In the genomic region with DNA sequence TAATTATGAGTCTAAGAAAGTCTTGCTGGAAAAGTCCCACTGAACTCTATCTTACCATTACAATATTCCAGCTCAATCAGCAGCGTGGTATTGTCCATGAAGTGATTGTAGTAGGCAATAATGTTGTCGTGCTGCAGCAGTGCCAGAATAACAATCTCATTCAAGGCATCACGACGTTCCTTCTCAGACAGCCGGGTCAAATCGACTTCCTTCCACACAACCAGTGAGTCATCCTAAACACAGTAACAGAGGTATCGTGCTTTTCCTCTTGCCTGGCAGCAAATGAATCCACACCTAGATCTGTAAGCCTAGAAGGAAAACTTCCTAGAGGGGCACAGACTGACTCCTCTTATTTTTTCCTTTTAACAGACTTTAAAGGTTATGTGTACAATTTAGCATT, we compare ENCODE assay signal across 8 cellular contexts. TPM values are rescaled to one million over a fixed set of nuclear protein-coding genes. Genes with fewer than 3 reads are reported as not detected.
DNase-seq lines count a peak whose midpoint lies in the region; ATAC-seq and TF ChIP-seq lines count a peak whose summit lies in the region.

No MANE protein-coding gene starts in this region.

- H3K79me2 ChIP-seq in H9 (ENCODE audit: insufficient read depth, low read length), result no peaks in the 10 kb centered on the region

- no peak overlapping the region for H3K4me2 ChIP-seq in H9 (ENCODE audit: insufficient read depth, insufficient read length, low read length)

- H2BK12ac ChIP-seq in H9 (ENCODE audit: insufficient read length, low read depth, low read length), result no peak overlapping the region

- H3K27me3 Mint-ChIP-seq in MCF 10A (ENCODE audit: insufficient read depth, unreplicated experiment), result no peaks in the 10 kb centered on the region
- no peaks in the 10 kb centered on the region for H3K27me3 Mint-ChIP-seq in nephron (ENCODE audit: low read depth)
- no peaks in the 10 kb centered on the region for H3K27me3 Mint-ChIP-seq in H9 (ENCODE audit: low read depth)

- H3K36me3 ChIP-seq in Panc1 (ENCODE audit: control insufficient read depth, insufficient read depth, low read length), result peaks cover 17% of the 10 kb centered on the region

- peaks cover 30% of the 10 kb centered on the region for H3K4me1 Mint-ChIP-seq in MCF 10A (ENCODE audit: insufficient read depth, unreplicated experiment)
- H3K4me1 Mint-ChIP-seq in nephron, result peaks cover 32% of the 10 kb centered on the region
- peaks cover 12 to 21% of the 10 kb centered on the region in 2 experiments for H3K4me1 Mint-ChIP-seq in H9

- CTCF ChIA-PET in Panc1 (lab: Charles Lee) (no interaction called here), MCF 10A (lab: Yijun Ruan, JAX) (interaction anchor here (0.6 to 1.8 kb wide), 7 partner anchors 26 to 416 kb away, joined by 3 to 10 read pairs (median 3); no protein-coding TSS in a partner anchor)

- H4K5ac ChIP-seq in H9 (ENCODE audit: insufficient read length, low read depth, low read length), result no peak overlapping the region

- H3K27ac ChIP-seq in Panc1 (ENCODE audit: low read length), result no peak overlapping the region
- no peak overlapping the region for H3K27ac ChIP-seq in H9 (ENCODE audit: insufficient read length, low read depth, low read length)

- H3K56ac ChIP-seq in H9 (ENCODE audit: insufficient read length, low read depth, low read length), result no peak overlapping the region

- H3K79me1 ChIP-seq in H9 (ENCODE audit: insufficient read depth, low read depth, low read length, poor library complexity, severe bottlenecking), result no peaks in the 10 kb centered on the region

- H3K4ac ChIP-seq in H9 (ENCODE audit: low read depth, low read length), result no peak overlapping the region

- no peak overlapping the region for H2BK120ac ChIP-seq in H9 (ENCODE audit: low read depth, low read length, poor library complexity, severe bottlenecking)

- no peak overlapping the region for H2AK5ac ChIP-seq in H9 (ENCODE audit: insufficient read length, low read length)

- H3K4me3 Mint-ChIP-seq in MCF 10A (ENCODE audit: unreplicated experiment) (peak overlapping the region; percentile 33), nephron (peak overlapping the region; percentile 4 to 59 (median 24)), H9 (no peak overlapping the region)

- intact Hi-C loops in Panc1 (cut with micrococcal nuclease; ENCODE audit: unreplicated experiment), result no loop called here
- intact Hi-C loops in MCF 10A (cut with micrococcal nuclease), result loop anchor here (10.0 kb wide), 2 partner anchors 361 to 521 kb away; no protein-coding TSS in a partner anchor

- in situ Hi-C loops in Panc1 (cut with HindIII; ENCODE audit: low pct_unique_long_range_greater_than_20kb, low sequenced_read_pairs), result no loop called here

- no peak overlapping the region for H3K14ac ChIP-seq in H9 (ENCODE audit: insufficient read depth, low read length)

- BruUV-seq in Panc1 (replicated peaks; lab: Mats Ljungman, UMichigan) (no TSS peak), MCF 10A (replicated peaks; lab: Mats Ljungman, UMichigan) (no TSS peak)

- peaks cover 27% of the 10 kb centered on the region; the same call in 1 of the 2 replicates for H3K4me1 ChIP-seq in Panc1 (ENCODE audit: control insufficient read depth, insufficient read depth, low read length)
- H3K4me1 ChIP-seq in H9 (ENCODE audit: insufficient read depth, low read length), result no peaks in the 10 kb centered on the region

- H3K4me3 ChIP-seq in Panc1 (ENCODE audit: low read depth in 2 of 2, low read length in 2 of 2), result no peak overlapping the region

- H3T11ph ChIP-seq in H9 (ENCODE audit: low read length), result no peak overlapping the region

- H3K27ac Mint-ChIP-seq in MCF 10A (ENCODE audit: low read depth, unreplicated experiment) (peak overlapping the region; percentile 59), nephron (peak overlapping the region; percentile 3 to 8 (median 4)), H9 (no peak overlapping the region)

- no peak overlapping the region for H3K23ac ChIP-seq in H9 (ENCODE audit: insufficient read length, low read depth, low read length)

- H4K20me1 ChIP-seq in H9 (ENCODE audit: control insufficient read depth, insufficient read depth, insufficient read length), result no peaks in the 10 kb centered on the region

- H3K9ac ChIP-seq in H9 (ENCODE audit: extremely low read depth, insufficient read length, low read length), result no peak overlapping the region

- H3K9me3 Mint-ChIP-seq in MCF 10A (ENCODE audit: unreplicated experiment), result no peaks in the 10 kb centered on the region
- no peaks in the 10 kb centered on the region for H3K9me3 Mint-ChIP-seq in nephron
- no peaks in the 10 kb centered on the region for H3K9me3 Mint-ChIP-seq in H9

- H2BK20ac ChIP-seq in H9 (ENCODE audit: low read depth, low read length, poor library complexity, severe bottlenecking), result no peak overlapping the region

- H3K9me3 ChIP-seq in Panc1 (ENCODE audit: control insufficient read depth, insufficient read depth, low read depth, low read length), result no peaks in the 10 kb centered on the region
- no peaks in the 10 kb centered on the region for H3K9me3 ChIP-seq in H9 (ENCODE audit: control insufficient read depth, low read depth, low read length)

- no peak overlapping the region for H4K8ac ChIP-seq in H9 (replicated peaks; ENCODE audit: insufficient read length, low read depth, low read length)

- H2AFZ ChIP-seq in H9 (ENCODE audit: low read length), result no peak overlapping the region

- no peak overlapping the region for H2BK15ac ChIP-seq in H9 (ENCODE audit: low read depth, low read length)

- peak; percentile 27; the same call in 1 of the 2 replicates for ATAC-seq in Panc1
- no peak for ATAC-seq in HG03196 (IDR thresholded peaks at IDR 0.05; ENCODE audit: unreplicated experiment)
- no peak for ATAC-seq in HG03097 (IDR thresholded peaks at IDR 0.05; ENCODE audit: low FRiP score, unreplicated experiment)

- H3K23me2 ChIP-seq in H9 (ENCODE audit: insufficient read length, low read depth, low read length, poor library complexity, severe bottlenecking), result peaks cover 2% of the 10 kb centered on the region

- TF ChIP-seq CTCF in Panc1 (IDR thresholded peaks at IDR 0.05) (no peak), MCF 10A (IDR thresholded peaks at IDR 0.05; ENCODE audit: unreplicated experiment) (no peak), nephron (IDR thresholded peaks at IDR 0.05; ENCODE audit: unreplicated experiment in 3 of 3) (no peak), H9 (conservative IDR thresholded peaks at IDR 0.05) (no peak)

- WGBS in H9 (ENCODE audit: extremely low coverage, insufficient read length, low lambda C conversion rate), result no CpG with 5 or more reads among the region's 7 CpGs

- no peak overlapping the region for H2BK5ac ChIP-seq in H9 (ENCODE audit: insufficient read length, low read length)

- H3K27me3 ChIP-seq in Panc1 (ENCODE audit: control insufficient read depth, insufficient read depth, low read length), result no peaks in the 10 kb centered on the region
- H3K27me3 ChIP-seq in H9 (ENCODE audit: insufficient read depth, low read length), result no peaks in the 10 kb centered on the region

- DNase-seq in Daoy (ENCODE audit: low read depth) (peak; percentile 79), Panc1 (ENCODE audit: low read depth, low spot score) (no peak), MCF 10A (ENCODE audit: unreplicated experiment) (peak; percentile 80), NCI-H2081 treated with DMSO at 0.1 percent for 48 hours (lab: John Stamatoyannopoulos, UW) (no peak), H9 (no peak)

- peaks cover 75% of the 10 kb centered on the region for H3K36me3 Mint-ChIP-seq in MCF 10A (ENCODE audit: insufficient read depth, unreplicated experiment)
- peaks cover 20% of the 10 kb centered on the region for H3K36me3 Mint-ChIP-seq in nephron (ENCODE audit: low read depth)
- peaks cover 3 to 21% (median 18%) of the 10 kb centered on the region in 3 experiments; a peak in 5 of 7 replicates for H3K36me3 Mint-ChIP-seq in H9 (ENCODE audit: insufficient read depth in 1 of 3, low read depth in 3 of 3)

- H4K91ac ChIP-seq in H9 (ENCODE audit: insufficient read length, low read depth, low read length), result no peak overlapping the region

- POLR2A ChIA-PET in Panc1 (lab: Charles Lee), result interaction anchor here (0.5 to 0.7 kb wide), 2 partner anchors 21 to 230 kb away, joined by 5 read pairs; no protein-coding TSS in a partner anchor
- POLR2A ChIA-PET in MCF 10A (lab: Yijun Ruan, JAX), result interaction anchor here (1.1 to 11.5 kb wide), 9 partner anchors 13 to 176 kb away, joined by 3 to 274 read pairs (median 10); a partner anchor contains a TSS

- no peak overlapping the region for H3K18ac ChIP-seq in H9 (ENCODE audit: insufficient read length, low read depth, low read length)

RNA-seq across cellular contexts. Expression of a gene that starts 2.9 kb away (rescaled TPM):
- 27.6 and 31.8 TPM in 2 replicates for total RNA-seq in Daoy (2014; rRNA removed; shearing (Covaris generic))
- 40.7 TPM for total RNA-seq in Panc1 (2021; ENCODE audit: unreplicated experiment)
- 42.1 TPM for polyA plus RNA-seq in Panc1 (2012; ENCODE audit: insufficient read length)
- total RNA-seq in MCF 10A (2022), result 112 and 113 TPM in 2 replicates
- total RNA-seq in H9 (2021), result 56.5 and 61.4 TPM in 2 replicates

RNA-seq across cellular contexts. Expression of a gene that starts 52.4 kb away (rescaled TPM):
- total RNA-seq in Daoy (2014; rRNA removed; shearing (Covaris generic)), result 298 and 409 TPM in 2 replicates
- total RNA-seq in Panc1 (2021; ENCODE audit: unreplicated experiment) (183 TPM), MCF 10A (2022) (454 and 526 TPM in 2 replicates), H9 (2021) (176 and 180 TPM in 2 replicates)
- polyA plus RNA-seq in Panc1 (2012; ENCODE audit: insufficient read length), result 98.2 TPM

RNA-seq across cellular contexts. Expression of a gene that starts 54.5 kb away (rescaled TPM):
- 1.4 and 4.3 TPM in 2 replicates for total RNA-seq in Daoy (2014; rRNA removed; shearing (Covaris generic))
- 5.2 TPM for total RNA-seq in Panc1 (2021; ENCODE audit: unreplicated experiment)
- 3.4 TPM for polyA plus RNA-seq in Panc1 (2012; ENCODE audit: insufficient read length)
- total RNA-seq in MCF 10A (2022), result 1.3 and 2.2 TPM in 2 replicates
- 1.4 and 1.5 TPM in 2 replicates for total RNA-seq in H9 (2021)

Comparison
In these comparisons a context has a peak if more than half of its experiments do, and no peak if none do; other contexts are left out.
1. DNase-seq: peak in Daoy (single experiment) and MCF 10A (single experiment); none in Panc1 (single experiment), NCI-H2081 treated with DMSO at 0.1 percent for 48 hours (single experiment) and H9 (single experiment).
2. H3K27ac Mint-ChIP-seq: peak in MCF 10A (single experiment) and nephron (3 of 3); none in H9 (0 of 3).
3. H3K4me3 Mint-ChIP-seq: peak in MCF 10A (single experiment) and nephron (3 of 3); none in H9 (0 of 2).